Comparison of ENCODE assay signal across 14 cellular contexts in the genomic region with DNA sequence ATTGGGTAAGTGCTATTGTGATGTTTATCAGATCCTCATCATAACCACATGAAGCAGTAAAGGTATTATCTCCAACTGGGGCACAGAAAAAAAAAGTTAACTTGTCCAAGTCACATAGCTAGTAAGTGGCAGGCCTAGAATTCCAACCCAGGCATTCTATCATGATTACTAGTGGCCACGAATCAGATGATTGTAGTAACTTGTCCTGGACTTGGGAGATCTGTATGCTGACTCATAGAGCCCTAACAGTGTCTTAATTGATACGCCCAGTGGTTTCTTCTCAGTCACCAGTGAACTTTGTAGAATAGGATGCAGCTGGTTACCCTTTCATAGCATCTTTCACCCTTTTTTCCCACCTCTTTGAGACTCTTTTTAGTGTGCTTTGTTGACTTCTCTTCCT.
A peak's percentile ranks its signal among the peaks of the same experiment; 100 is the strongest.
DNase-seq lines count a peak whose midpoint lies in the region; ATAC-seq and TF ChIP-seq lines count a peak whose summit lies in the region.
"Had no signal": no experiment of that assay in that cellular context is flagged by ENCODE, and none has a peak within 500 bp of the region (broad histone marks: within the 10 kb centered on the region; RNA-seq: fewer than 3 reads in every experiment).

No MANE protein-coding gene starts in this region.

- peaks cover 29% of the 10 kb centered on the region for H3K4me1 Mint-ChIP-seq in HFFc6 (ENCODE audit: low read depth)
- H3K4me1 Mint-ChIP-seq in stimulated activated effector memory CD8-positive, alpha-beta T cell treated with anti-CD3 and anti-CD28 coated beads, Interleukin-12 subunit alpha, Interleukin-12 subunit beta, amount 100 ng/mL, for 72 hours: no peaks in the 10 kb centered on the region
- H3K4me1 Mint-ChIP-seq: activated CD4-positive, alpha-beta T cell treated with anti-CD3 and anti-CD28 coated beads, Interleukin-2, amount 10 ng/mL, durations not matched to agents 24 days and 14 days; T-cell had no signal

- in situ Hi-C loops in ACHN (cut with HindIII; ENCODE audit: low pct_ligation_motif_present, low pct_unique_long_range_greater_than_20kb, low sequenced_read_pairs): no loop called here

- no peaks in the 10 kb centered on the region for H3K27me3 ChIP-seq in adipocyte (replicated peaks; ENCODE audit: control insufficient read depth, insufficient read depth, low read length)
- H3K27me3 ChIP-seq: ovary had no signal

- no peaks in the 10 kb centered on the region for H3K36me3 Mint-ChIP-seq in HFFc6 (ENCODE audit: low read depth)
- H3K36me3 Mint-ChIP-seq in stimulated activated effector memory CD8-positive, alpha-beta T cell treated with anti-CD3 and anti-CD28 coated beads, Interleukin-12 subunit alpha, Interleukin-12 subunit beta, amount 100 ng/mL, for 72 hours: no peaks in the 10 kb centered on the region
- H3K36me3 Mint-ChIP-seq: mesothelial cell of epicardium, T-cell, type B pancreatic cell had no signal

- no peaks in the 10 kb centered on the region for H3K9me3 Mint-ChIP-seq in HFFc6
- peaks cover 3% of the 10 kb centered on the region for H3K9me3 Mint-ChIP-seq in stimulated activated effector memory CD8-positive, alpha-beta T cell treated with anti-CD3 and anti-CD28 coated beads, Interleukin-12 subunit alpha, Interleukin-12 subunit beta, amount 100 ng/mL, for 72 hours
- H3K9me3 Mint-ChIP-seq: activated CD4-positive, alpha-beta T cell treated with anti-CD3 and anti-CD28 coated beads, Interleukin-2, amount 10 ng/mL, durations not matched to agents 24 days and 14 days; mesothelial cell of epicardium; T-cell; type B pancreatic cell had no signal

- H3K9ac ChIP-seq in adipocyte (ENCODE audit: low read length): no peak overlapping the region

- H3K4me3 Mint-ChIP-seq in HFFc6: no peak overlapping the region
- H3K4me3 Mint-ChIP-seq in stimulated activated effector memory CD8-positive, alpha-beta T cell treated with anti-CD3 and anti-CD28 coated beads, Interleukin-12 subunit alpha, Interleukin-12 subunit beta, amount 100 ng/mL, for 72 hours: no peak overlapping the region
- H3K4me3 Mint-ChIP-seq: activated CD4-positive, alpha-beta T cell treated with anti-CD3 and anti-CD28 coated beads, Interleukin-2, amount 10 ng/mL, durations not matched to agents 24 days and 14 days; mesothelial cell of epicardium; T-cell; type B pancreatic cell had no signal

- TF ChIP-seq CTCF in HFFc6 (IDR thresholded peaks at IDR 0.05) (no peak), foreskin fibroblast (IDR thresholded peaks at IDR 0.05; ENCODE audit: low read depth, low read length) (no peak)

- no peaks in the 10 kb centered on the region for H3K36me3 ChIP-seq in adipocyte (ENCODE audit: control insufficient read depth, insufficient read depth, low read length, severe bottlenecking)
- H3K36me3 ChIP-seq: ovary had no signal

- H3K4me1 ChIP-seq in adipocyte (ENCODE audit: control insufficient read depth, insufficient read depth, low read length): peaks cover 8% of the 10 kb centered on the region

- H3K27ac Mint-ChIP-seq in HFFc6: peak overlapping the region; percentile 13; the same call in 1 of the 2 replicates
- no peak overlapping the region for H3K27ac Mint-ChIP-seq in stimulated activated effector memory CD8-positive, alpha-beta T cell treated with anti-CD3 and anti-CD28 coated beads, Interleukin-12 subunit alpha, Interleukin-12 subunit beta, amount 100 ng/mL, for 72 hours
- H3K27ac Mint-ChIP-seq: activated CD4-positive, alpha-beta T cell treated with anti-CD3 and anti-CD28 coated beads, Interleukin-2, amount 10 ng/mL, durations not matched to agents 24 days and 14 days; mesothelial cell of epicardium; T-cell; type B pancreatic cell had no signal

- DNase-seq in ACHN (peak; percentile 70), HFFc6 (peak; percentile 85), adipocyte (ENCODE audit: low read depth) (peak; percentile 62), foreskin fibroblast (peak; percentile 86 to 92), DMS153 treated with DMSO at 0.1 percent for 48 hours (lab: John Stamatoyannopoulos, UW; ENCODE audit: unreplicated experiment) (no peak), NCI-H128 (lab: John Stamatoyannopoulos, UW; ENCODE audit: unreplicated experiment) (no peak), NCI-H510A treated with DMSO at 0.1 percent for 48 hours (lab: John Stamatoyannopoulos, UW) (no peak)
- DNase-seq in stimulated activated effector memory CD8-positive, alpha-beta T cell treated with anti-CD3 and anti-CD28 coated beads, Interleukin-12 subunit alpha, Interleukin-12 subunit beta, amount 100 ng/mL, for 72 hours (ENCODE audit: low spot score in 2 of 2): no peak
- DNase-seq: activated CD4-positive, alpha-beta T cell treated with anti-CD3 and anti-CD28 coated beads, Interleukin-2, amount 10 ng/mL, durations not matched to agents 24 days and 14 days; activated T-cell treated with anti-CD3 and anti-CD28 coated beads, Interleukin-2, amount 50 U/mL, for 48 hours; ovary; T-cell had no signal

- no peak for ATAC-seq in stimulated activated effector memory CD8-positive, alpha-beta T cell treated with anti-CD3 and anti-CD28 coated beads, Interleukin-12 subunit alpha, Interleukin-12 subunit beta, amount 100 ng/mL, for 72 hours
- ATAC-seq: T-cell had no signal

- H3K4me3 ChIP-seq in adipocyte (ENCODE audit: low read length) (no peak overlapping the region), foreskin fibroblast (ENCODE audit: low read depth in 1 of 2, low read length in 2 of 2) (no peak overlapping the region)
- H3K4me3 ChIP-seq: ovary had no signal

- H3K9me3 ChIP-seq in adipocyte (ENCODE audit: control insufficient read depth, low read length): no peaks in the 10 kb centered on the region
- H3K9me3 ChIP-seq: ovary had no signal

- no peaks in the 10 kb centered on the region; the same call in none of the 2 replicates for H3K27me3 Mint-ChIP-seq in HFFc6 (ENCODE audit: insufficient read depth)

Comparison
In these comparisons a context has a peak if more than half of its experiments do, and no peak if none do; other contexts are left out.
1. DNase-seq: peak in ACHN (single experiment), HFFc6 (single experiment), adipocyte (single experiment) and foreskin fibroblast (2 of 2); none in DMS153 treated with DMSO at 0.1 percent for 48 hours (single experiment), NCI-H128 (single experiment), stimulated activated effector memory CD8-positive, alpha-beta T cell treated with anti-CD3 and anti-CD28 coated beads, Interleukin-12 subunit alpha, Interleukin-12 subunit beta, amount 100 ng/mL, for 72 hours (0 of 2) and NCI-H510A treated with DMSO at 0.1 percent for 48 hours (single experiment).